ENCODE assay signal across 21 cellular contexts in the genomic region with DNA sequence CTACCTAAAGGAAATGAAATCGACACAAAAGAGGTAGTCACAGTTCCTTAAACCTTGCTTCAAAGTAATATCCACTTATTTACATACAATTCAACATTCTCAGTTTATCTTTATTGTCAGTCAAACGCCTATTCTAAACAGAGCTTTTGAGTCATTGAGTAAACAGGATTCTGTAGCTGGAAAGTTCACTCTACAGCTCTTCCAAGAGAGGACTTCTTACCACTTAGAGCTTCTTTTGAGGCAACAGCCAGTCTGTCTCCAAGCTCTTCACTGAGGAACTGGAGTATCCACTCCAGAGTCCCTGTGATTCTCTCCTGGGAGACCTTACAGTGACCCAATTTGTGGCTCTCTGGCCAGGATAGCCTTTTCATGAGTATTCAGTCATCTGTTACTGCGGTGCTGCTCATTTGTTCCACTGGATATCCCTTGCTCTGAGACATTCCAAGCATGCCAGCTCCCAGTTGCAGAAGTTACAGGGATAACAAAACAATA.
A peak's percentile ranks its signal among the peaks of the same experiment; 100 is the strongest.
DNase-seq lines count a peak whose midpoint lies in the region; TF ChIP-seq lines count a peak whose summit lies in the region.
"Had no signal": no experiment of that assay in that cellular context is flagged by ENCODE, and none has a peak within 500 bp of the region (broad histone marks: within the 10 kb centered on the region; RNA-seq: fewer than 3 reads in every experiment).

No MANE protein-coding gene starts in this region.

- H3K4me1 Mint-ChIP-seq in endodermal cell, result peaks cover 16% of the 10 kb centered on the region
- H3K4me1 Mint-ChIP-seq: activated T-helper 17 cell treated with anti-CD3 and anti-CD28 coated beads, Interleukin-2, amount 50 U/mL, for 72 hours had no signal

- H3K36me3 Mint-ChIP-seq in endodermal cell (ENCODE audit: low read depth), result no peaks in the 10 kb centered on the region
- H3K36me3 Mint-ChIP-seq: CD8-positive, alpha-beta T cell had no signal

- no peak overlapping the region for H2BK12ac ChIP-seq in mesenchymal stem cell (ENCODE audit: low read length in 2 of 2)

- TF ChIP-seq EP300 in ovary (IDR thresholded peaks at IDR 0.05), result no peak

- H3K27ac ChIP-seq in endodermal cell (ENCODE audit: low read depth, low read length), result no peak overlapping the region
- no peak overlapping the region for H3K27ac ChIP-seq in mesenchymal stem cell (ENCODE audit: low read length, poor library complexity, severe bottlenecking)
- H3K27ac ChIP-seq in ovary, result no peak overlapping the region
- H3K27ac ChIP-seq: HL-60, KMS-11 had no signal

- H3K27me3 ChIP-seq in endodermal cell (ENCODE audit: control insufficient read depth, insufficient read depth, low read length, poor library complexity, severe bottlenecking) (no peaks in the 10 kb centered on the region), mesenchymal stem cell (ENCODE audit: control insufficient read depth in 1 of 2, insufficient read depth in 1 of 2, low read length in 2 of 2) (peaks cover 0 to 8% of the 10 kb centered on the region in 2 experiments), ovary (no peaks in the 10 kb centered on the region)

- TF ChIP-seq CTCF in endodermal cell (conservative IDR thresholded peaks at IDR 0.05), result no peak
- TF ChIP-seq CTCF in ovary (IDR thresholded peaks at IDR 0.05), result no peak

- H3K27ac Mint-ChIP-seq in endodermal cell, result peak overlapping the region; percentile 10
- H3K27ac Mint-ChIP-seq: activated T-helper 17 cell treated with anti-CD3 and anti-CD28 coated beads, Interleukin-2, amount 50 U/mL, for 72 hours; CD8-positive, alpha-beta T cell; effector memory CD8-positive, alpha-beta T cell had no signal

- no peak overlapping the region for H3K23ac ChIP-seq in mesenchymal stem cell (ENCODE audit: low read length in 2 of 2)

- H3K4me3 ChIP-seq in endodermal cell (ENCODE audit: low read length) (no peak overlapping the region), mesenchymal stem cell (ENCODE audit: insufficient read depth in 1 of 2, low read depth in 1 of 2, low read length in 2 of 2) (no peak overlapping the region), ovary (no peak overlapping the region)

- H3K9me3 Mint-ChIP-seq in endodermal cell, result no peaks in the 10 kb centered on the region
- H3K9me3 Mint-ChIP-seq: activated T-helper 17 cell treated with anti-CD3 and anti-CD28 coated beads, Interleukin-2, amount 50 U/mL, for 72 hours; CD8-positive, alpha-beta T cell; effector memory CD8-positive, alpha-beta T cell had no signal

- no peaks in the 10 kb centered on the region for H3K9me3 ChIP-seq in endodermal cell (ENCODE audit: control insufficient read depth, low read length)
- H3K9me3 ChIP-seq in mesenchymal stem cell (ENCODE audit: control insufficient read depth, low read length), result no peaks in the 10 kb centered on the region
- H3K9me3 ChIP-seq in ovary, result no peaks in the 10 kb centered on the region

- H3K4me2 ChIP-seq in mesenchymal stem cell (ENCODE audit: low read length, poor library complexity, severe bottlenecking), result no peak overlapping the region
- H3K4me2 ChIP-seq: KMS-11 had no signal

- no peak overlapping the region for H2BK120ac ChIP-seq in mesenchymal stem cell (ENCODE audit: low read depth, low read length)

- H3K27me3 Mint-ChIP-seq in endodermal cell (ENCODE audit: insufficient read depth), result peaks cover 2% of the 10 kb centered on the region

- DNase-seq in AG20443 (ENCODE audit: low spot score), result peak; percentile 29
- peak; percentile 61 for DNase-seq in LoVo (ENCODE audit: low spot score)
- DNase-seq in endodermal cell, result peak; percentile 64
- peak; percentile 80 for DNase-seq in mesenchymal stem cell
- DNase-seq in NCI-H1417 treated with DMSO at 0.1 percent for 48 hours (lab: John Stamatoyannopoulos, UW), result no peak
- DNase-seq in SKM-1 (lab: John Stamatoyannopoulos, UW; ENCODE audit: unreplicated experiment), result no peak
- no peak for DNase-seq in ovary
- no peak for DNase-seq in HuH-7 (ENCODE audit: low spot score)
- DNase-seq: activated CD4-positive, CD25-positive, alpha-beta regulatory T cell treated with anti-CD3 and anti-CD28 coated beads, Interleukin-2, amount 50 U/mL, for 72 hours; CD8-positive, alpha-beta T cell; cerebellar nuclear complex; DMS79 treated with DMSO at 0.1 percent for 48 hours; effector memory CD8-positive, alpha-beta T cell; NCI-H1105 treated with DMSO at 0.1 percent for 48 hours; occipital lobe; OCI-M1; stimulated activated CD4-positive, alpha-beta T cell treated with anti-CD3 and anti-CD28 coated beads, Interleukin-4, amount 100 ng/mL, for 1 hour; T-helper 9 cell had no signal

- H2BK15ac ChIP-seq in mesenchymal stem cell (ENCODE audit: low read depth, poor library complexity, severe bottlenecking), result no peak overlapping the region

- H2AK5ac ChIP-seq in mesenchymal stem cell (ENCODE audit: low read length, severe bottlenecking), result no peak overlapping the region

- no peak overlapping the region for H4K91ac ChIP-seq in mesenchymal stem cell (ENCODE audit: low read length)

- no peak overlapping the region for H4K8ac ChIP-seq in mesenchymal stem cell (ENCODE audit: low read length)

- no peaks in the 10 kb centered on the region for H3K36me3 ChIP-seq in endodermal cell (ENCODE audit: control insufficient read depth, insufficient read depth, low read length)
- H3K36me3 ChIP-seq in mesenchymal stem cell (ENCODE audit: control insufficient read depth in 1 of 2, insufficient read depth in 2 of 2, low read depth in 1 of 2, low read length in 2 of 2), result no peaks in the 10 kb centered on the region
- H3K36me3 ChIP-seq in ovary, result no peaks in the 10 kb centered on the region

- H3K4me3 Mint-ChIP-seq in endodermal cell, result no peak overlapping the region
- H3K4me3 Mint-ChIP-seq: activated T-helper 17 cell treated with anti-CD3 and anti-CD28 coated beads, Interleukin-2, amount 50 U/mL, for 72 hours; CD8-positive, alpha-beta T cell; effector memory CD8-positive, alpha-beta T cell had no signal

- intact Hi-C loops in ovary (cut with DNase I), result no loop called here

- 50 to 56% methylated on average over 3 of the region's 3 CpGs for WGBS in endodermal cell (ENCODE audit: insufficient coverage in 1 of 2, insufficient read length in 1 of 2), 2 experiments
- 20% methylated on average over 3 of the region's 3 CpGs for WGBS in mesenchymal stem cell
- WGBS in ovary, 3 donors, result 64 to 85% (median 74%) methylated on average over 3 of the region's 3 CpGs

- H3K14ac ChIP-seq in mesenchymal stem cell (ENCODE audit: low read length in 2 of 2), result no peak overlapping the region

- no peak overlapping the region for H2AFZ ChIP-seq in mesenchymal stem cell (ENCODE audit: low read depth, low read length)

- H3K9ac ChIP-seq in endodermal cell (ENCODE audit: extremely low read depth, low read length, poor library complexity, severe bottlenecking), result no peak overlapping the region
- no peak overlapping the region for H3K9ac ChIP-seq in mesenchymal stem cell (ENCODE audit: low read length)
- H3K9ac ChIP-seq: KMS-11 had no signal

- no peak overlapping the region for H3K18ac ChIP-seq in mesenchymal stem cell (ENCODE audit: low read depth in 1 of 2, low read length in 2 of 2)

- H3K79me1 ChIP-seq in mesenchymal stem cell (replicated peaks; ENCODE audit: low read length, poor library complexity, severe bottlenecking), result no peaks in the 10 kb centered on the region

- no peak overlapping the region for H2BK5ac ChIP-seq in mesenchymal stem cell (ENCODE audit: low read depth, low read length, poor library complexity, severe bottlenecking)

- TF ChIP-seq POLR2A in ovary (IDR thresholded peaks at IDR 0.05), result no peak

- H3K4ac ChIP-seq in mesenchymal stem cell (ENCODE audit: low read depth in 1 of 2, low read length in 2 of 2), result no peak overlapping the region

- H3K4me1 ChIP-seq in endodermal cell (ENCODE audit: control insufficient read depth, insufficient read depth, low read length) (peaks cover 13% of the 10 kb centered on the region), mesenchymal stem cell (ENCODE audit: control insufficient read depth, insufficient read depth, low read depth, low read length) (peaks cover 2% of the 10 kb centered on the region), ovary (ENCODE audit: insufficient read depth) (no peaks in the 10 kb centered on the region)

Comparison
In these comparisons a context has a peak if more than half of its experiments do, and no peak if none do; other contexts are left out.
1. DNase-seq: peak in AG20443 (single experiment), LoVo (single experiment), endodermal cell (single experiment) and mesenchymal stem cell (single experiment); none in NCI-H1417 treated with DMSO at 0.1 percent for 48 hours (single experiment), SKM-1 (single experiment), ovary (0 of 5) and HuH-7 (single experiment).